Comparison of ENCODE assay signal across 18 cellular contexts in the genomic region with DNA sequence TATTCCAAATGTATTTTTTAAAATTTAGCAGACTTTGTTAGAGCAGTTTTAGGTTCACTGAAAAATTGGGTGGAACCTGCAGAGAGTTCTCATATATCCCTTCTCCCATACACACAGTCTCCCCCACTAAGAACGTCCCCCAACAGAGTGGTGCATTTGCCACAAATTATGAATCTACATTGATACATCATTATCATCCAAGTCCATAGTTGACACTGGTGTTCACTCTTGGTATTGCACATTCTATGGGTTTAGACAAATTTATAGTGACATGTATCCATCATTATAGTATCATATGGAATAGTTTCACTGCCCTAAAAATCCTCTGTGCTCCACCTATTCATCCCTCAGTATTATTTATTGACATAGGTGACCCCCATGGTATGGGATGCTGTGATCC.
A peak's percentile ranks its signal among the peaks of the same experiment; 100 is the strongest.
DNase-seq lines count a peak whose midpoint lies in the region; ATAC-seq and TF ChIP-seq lines count a peak whose summit lies in the region.
"Had no signal": no experiment of that assay in that cellular context is flagged by ENCODE, and none has a peak within 500 bp of the region (broad histone marks: within the 10 kb centered on the region; RNA-seq: fewer than 3 reads in every experiment).

No MANE protein-coding gene starts in this region.

- no peaks in the 10 kb centered on the region for H3K9me3 ChIP-seq in naive thymus-derived CD4-positive, alpha-beta T cell (ENCODE audit: control insufficient read depth in 2 of 3, low read length in 3 of 3)
- no peaks in the 10 kb centered on the region for H3K9me3 ChIP-seq in uterus
- no peaks in the 10 kb centered on the region for H3K9me3 ChIP-seq in BE2C
- H3K9me3 ChIP-seq: neutrophil, suprapubic skin had no signal

- intact Hi-C loops in activated CD4-positive, alpha-beta T cell treated with anti-CD3 and anti-CD28 coated beads, Interleukin-2, amount 10 ng/mL, durations not matched to agents 24 days and 14 days (cut with micrococcal nuclease), result no loop called here
- intact Hi-C loops in naive thymus-derived CD4-positive, alpha-beta T cell (cut with micrococcal nuclease), result loop anchor here in 1 of 2 donors (2.0 kb wide), 1 partner anchor 15 kb away; no protein-coding TSS in a partner anchor
- intact Hi-C loops in uterus (cut with DNase I; ENCODE audit: low total_unique reads), result no loop called here

- no peaks in the 10 kb centered on the region for H3K36me3 ChIP-seq in naive thymus-derived CD4-positive, alpha-beta T cell (ENCODE audit: control insufficient read depth in 2 of 3, insufficient read depth in 3 of 3, low read length in 3 of 3)
- H3K36me3 ChIP-seq in uterus, result no peaks in the 10 kb centered on the region
- H3K36me3 ChIP-seq in BE2C, result peaks cover 5% of the 10 kb centered on the region
- H3K36me3 ChIP-seq: BLaER1 treated with 17β-estradiol and CSF1 and Interleukin-3, amounts not matched to agents 10 nM and 100 nM; neutrophil had no signal

- H3K36me3 Mint-ChIP-seq in activated CD4-positive, alpha-beta T cell treated with anti-CD3 and anti-CD28 coated beads, Interleukin-2, amount 10 ng/mL, durations not matched to agents 24 days and 14 days (ENCODE audit: low read depth), result peaks cover 22% of the 10 kb centered on the region
- H3K36me3 Mint-ChIP-seq in IgD-negative memory B cell, result no peaks in the 10 kb centered on the region
- peaks cover 18% of the 10 kb centered on the region for H3K36me3 Mint-ChIP-seq in activated naive CD8-positive, alpha-beta T cell
- peaks cover 0 to 34% (median 16%) of the 10 kb centered on the region in 5 donors for H3K36me3 Mint-ChIP-seq in naive thymus-derived CD4-positive, alpha-beta T cell

- H3K4me1 ChIP-seq in naive thymus-derived CD4-positive, alpha-beta T cell (ENCODE audit: control insufficient read depth in 2 of 2, insufficient read depth in 2 of 2, low read length in 2 of 2), result peaks cover 9 to 88% of the 10 kb centered on the region in 2 donors
- H3K4me1 ChIP-seq in uterus (peaks cover 0 to 6% of the 10 kb centered on the region in 2 donors), BE2C (peaks cover 6% of the 10 kb centered on the region; the same call in 1 of the 2 replicates)

- TF ChIP-seq POLR2A in uterus (IDR thresholded peaks at IDR 0.05), result no peak

- H3K4me3 ChIP-seq in naive thymus-derived CD4-positive, alpha-beta T cell (ENCODE audit: low read length), result no peak overlapping the region
- no peak overlapping the region for H3K4me3 ChIP-seq in uterus
- H3K4me3 ChIP-seq in BE2C (ENCODE audit: low read depth, low read length), result no peak overlapping the region
- H3K4me3 ChIP-seq: BLaER1 treated with 17β-estradiol and CSF1 and Interleukin-3, amounts not matched to agents 10 nM and 100 nM; suprapubic skin had no signal

- no peaks in the 10 kb centered on the region for H3K27me3 ChIP-seq in naive thymus-derived CD4-positive, alpha-beta T cell (ENCODE audit: control insufficient read depth in 2 of 2, insufficient read depth in 2 of 2, low read length in 2 of 2)
- H3K27me3 ChIP-seq in uterus, result no peaks in the 10 kb centered on the region
- H3K27me3 ChIP-seq in BE2C, result no peaks in the 10 kb centered on the region
- H3K27me3 ChIP-seq: BLaER1 treated with 17β-estradiol and CSF1 and Interleukin-3, amounts not matched to agents 10 nM and 100 nM; neutrophil; suprapubic skin had no signal

- no peak overlapping the region for H3K4me3 Mint-ChIP-seq in activated CD4-positive, alpha-beta T cell treated with anti-CD3 and anti-CD28 coated beads, Interleukin-2, amount 10 ng/mL, durations not matched to agents 24 days and 14 days
- peak overlapping the region in 2 of 4 donors; percentile 72 to 79 for H3K4me3 Mint-ChIP-seq in IgD-negative memory B cell
- peak overlapping the region; percentile 40 for H3K4me3 Mint-ChIP-seq in activated naive CD8-positive, alpha-beta T cell
- H3K4me3 Mint-ChIP-seq in naive thymus-derived CD4-positive, alpha-beta T cell, result peak overlapping the region; percentile 17 to 80 (median 58)

- H3K9me3 Mint-ChIP-seq in activated CD4-positive, alpha-beta T cell treated with anti-CD3 and anti-CD28 coated beads, Interleukin-2, amount 10 ng/mL, durations not matched to agents 24 days and 14 days, result peaks cover 4% of the 10 kb centered on the region
- H3K9me3 Mint-ChIP-seq in IgD-negative memory B cell, result no peaks in the 10 kb centered on the region
- no peaks in the 10 kb centered on the region for H3K9me3 Mint-ChIP-seq in activated naive CD8-positive, alpha-beta T cell (ENCODE audit: low read depth)
- peaks cover 0 to 2% (median 0%) of the 10 kb centered on the region in 11 donors for H3K9me3 Mint-ChIP-seq in naive thymus-derived CD4-positive, alpha-beta T cell

- POLR2A ChIA-PET in naive thymus-derived CD4-positive, alpha-beta T cell (lab: Charles Lee), result interaction anchor here (10.3 to 14.5 kb wide), 2 partner anchors 14 to 40 kb away, joined by 78 to 189 read pairs; no protein-coding TSS in a partner anchor

- no peaks in the 10 kb centered on the region for H3K27me3 Mint-ChIP-seq in activated CD4-positive, alpha-beta T cell treated with anti-CD3 and anti-CD28 coated beads, Interleukin-2, amount 10 ng/mL, durations not matched to agents 24 days and 14 days
- H3K27me3 Mint-ChIP-seq in IgD-negative memory B cell, result no peaks in the 10 kb centered on the region
- H3K27me3 Mint-ChIP-seq in activated naive CD8-positive, alpha-beta T cell, result no peaks in the 10 kb centered on the region
- no peaks in the 10 kb centered on the region for H3K27me3 Mint-ChIP-seq in naive thymus-derived CD4-positive, alpha-beta T cell

- H3K27ac ChIP-seq in naive thymus-derived CD4-positive, alpha-beta T cell (ENCODE audit: low read depth, low read length), result peak overlapping the region; percentile 45
- H3K27ac ChIP-seq in uterus, result no peak overlapping the region
- H3K27ac ChIP-seq: BLaER1 treated with 17β-estradiol and CSF1 and Interleukin-3, amounts not matched to agents 10 nM and 100 nM; neutrophil had no signal

- H3K27ac Mint-ChIP-seq in activated CD4-positive, alpha-beta T cell treated with anti-CD3 and anti-CD28 coated beads, Interleukin-2, amount 10 ng/mL, durations not matched to agents 24 days and 14 days, result peak overlapping the region; percentile 13
- peak overlapping the region in 2 of 3 donors; percentile 73 to 86 for H3K27ac Mint-ChIP-seq in IgD-negative memory B cell
- H3K27ac Mint-ChIP-seq in activated naive CD8-positive, alpha-beta T cell, result peak overlapping the region; percentile 89
- H3K27ac Mint-ChIP-seq in naive thymus-derived CD4-positive, alpha-beta T cell, result peak overlapping the region; percentile 53 to 94 (median 87)

- TF ChIP-seq CTCF in uterus (IDR thresholded peaks at IDR 0.05) (no peak), BE2C (IDR thresholded peaks at IDR 0.05; ENCODE audit: low read depth, low read length) (no peak)

- CTCF ChIA-PET in naive thymus-derived CD4-positive, alpha-beta T cell (lab: Charles Lee), result interaction anchor here (1.0 to 2.4 kb wide), 2 partner anchors 11 to 40 kb away, joined by 3 to 9 read pairs; no protein-coding TSS in a partner anchor

- H3K4me1 Mint-ChIP-seq in activated CD4-positive, alpha-beta T cell treated with anti-CD3 and anti-CD28 coated beads, Interleukin-2, amount 10 ng/mL, durations not matched to agents 24 days and 14 days, result peaks cover 59% of the 10 kb centered on the region
- H3K4me1 Mint-ChIP-seq in IgD-negative memory B cell, result peaks cover 60 to 72% (median 69%) of the 10 kb centered on the region in 3 donors
- peaks cover 91% of the 10 kb centered on the region for H3K4me1 Mint-ChIP-seq in activated naive CD8-positive, alpha-beta T cell (ENCODE audit: low read depth)
- peaks cover 65 to 100% (median 95%) of the 10 kb centered on the region in 7 donors for H3K4me1 Mint-ChIP-seq in naive thymus-derived CD4-positive, alpha-beta T cell

- DNase-seq in activated CD4-positive, alpha-beta T cell treated with anti-CD3 and anti-CD28 coated beads, Interleukin-2, amount 10 ng/mL, durations not matched to agents 24 days and 14 days, result no peak
- no peak for DNase-seq in activated CD4-positive, alpha-beta T cell treated with anti-CD3 and anti-CD28 coated beads, Interleukin-2, amount 50 U/mL, for 48 hours
- no peak for DNase-seq in naive thymus-derived CD4-positive, alpha-beta T cell
- DNase-seq in hippocampal formation (lab: John Stamatoyannopoulos, UW), result no peak
- no peak for DNase-seq in uterus
- no peak for DNase-seq in BE2C
- DNase-seq: activated gamma-delta T cell; DND-41; foreskin fibroblast; KBM-7; NCI-H1092; NCI-H2081 treated with DMSO at 0.1 percent for 48 hours; stimulated activated CD4-positive, alpha-beta T cell treated with anti-CD3 and anti-CD28 coated beads, Interleukin-4, amount 100 ng/mL, for 4 hours had no signal

- ATAC-seq in naive thymus-derived CD4-positive, alpha-beta T cell, result no peak

Comparison
In these comparisons a context has a peak if more than half of its experiments do, and no peak if none do; other contexts are left out.
1. H3K27ac Mint-ChIP-seq: peak in every context shown above with its lines; median percentile 89 in activated naive CD8-positive, alpha-beta T cell; 87 in naive thymus-derived CD4-positive, alpha-beta T cell; 80 in IgD-negative memory B cell; 13 in activated CD4-positive, alpha-beta T cell treated with anti-CD3 and anti-CD28 coated beads, Interleukin-2, amount 10 ng/mL, durations not matched to agents 24 days and 14 days.